In the genomic region with DNA sequence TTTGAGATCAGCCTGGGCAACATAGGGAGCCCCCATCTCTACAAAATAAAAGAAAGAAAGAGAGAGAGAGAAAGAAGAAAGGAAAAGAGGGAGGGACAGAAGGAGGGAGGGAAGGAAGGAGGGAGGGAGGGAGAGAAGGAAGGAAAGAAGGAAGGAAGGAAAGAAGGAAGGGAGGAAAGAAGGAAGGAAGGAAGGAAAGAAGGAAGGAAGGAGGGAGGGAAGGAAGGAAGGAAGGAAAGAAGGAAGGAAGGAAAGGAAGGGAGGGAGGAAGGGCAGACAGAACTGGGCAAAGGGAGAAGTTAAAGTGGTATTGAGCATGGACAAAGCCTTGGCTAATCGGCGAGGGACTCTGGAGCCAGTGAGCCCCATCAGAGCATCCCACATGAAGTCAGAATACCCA, we compare ENCODE assay signal across 5 cellular contexts. TPM values are rescaled to one million over a fixed set of nuclear protein-coding genes. Genes with fewer than 3 reads are reported as not detected.
"Had no signal": no experiment of that assay in that cellular context is flagged by ENCODE, and none has a peak within 500 bp of the region (broad histone marks: within the 10 kb centered on the region; RNA-seq: fewer than 3 reads in every experiment).

No MANE protein-coding gene starts in this region.

RNA-seq across cellular contexts. Expression of a gene that starts 15.9 kb away (rescaled TPM):
- total RNA-seq: HepG2, HT-29, HT1080, IMR-90 had no signal
- polyA plus RNA-seq: HepG2, IgD-negative memory B cell, IMR-90 had no signal
